ENCODE assay signal across 1 cellular context in the genomic region with DNA sequence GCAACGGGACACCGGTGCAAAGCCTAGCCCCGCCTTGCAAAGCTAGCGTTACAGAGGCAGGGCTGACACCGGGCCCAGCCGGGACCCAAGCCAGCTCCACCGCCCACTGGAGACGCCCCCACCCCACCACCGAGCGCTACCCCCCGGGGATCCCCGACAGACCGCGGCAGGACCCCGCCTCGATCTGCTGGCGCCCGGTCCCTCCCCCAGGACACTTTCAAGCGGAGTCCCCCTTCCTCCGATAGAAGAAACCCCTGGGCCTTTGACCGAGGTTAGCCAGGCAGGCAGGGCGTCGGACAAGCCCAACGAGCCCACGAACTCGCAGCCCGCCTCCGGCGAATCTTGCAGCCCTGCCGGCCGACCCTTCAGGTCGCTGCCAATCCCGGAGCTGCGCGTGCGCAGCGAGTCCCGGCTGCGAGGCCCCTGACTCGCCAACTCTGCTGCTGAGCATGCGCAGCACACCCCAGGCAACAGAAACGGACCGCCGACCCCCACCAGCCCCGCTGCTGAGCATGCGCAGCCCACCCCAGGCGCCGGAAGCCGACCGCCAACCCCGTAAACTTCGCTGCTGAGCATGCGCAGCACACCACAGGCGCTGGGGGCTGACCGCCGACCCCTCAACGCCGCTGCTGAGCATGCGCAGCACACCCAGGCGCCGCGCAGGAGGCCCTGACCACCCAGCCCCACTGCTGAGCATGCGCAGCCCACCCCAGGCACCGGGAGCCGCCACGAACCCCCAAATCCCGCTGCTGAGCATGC.
TF ChIP-seq lines count a peak whose summit lies in the region.

No MANE protein-coding gene starts in this region.

TF ChIP-seq in K562, 482 proteins besides CTCF, POLR2A, EP300 and RAD21 (continued from another document and continues in another):
- TF ChIP-seq ATF3 (IDR thresholded peaks at IDR 0.05) (no peak), ATF3 (CRISPR knock-in tag; conservative IDR thresholded peaks at IDR 0.05) (no peak), UBTF (IDR thresholded peaks at IDR 0.05; ENCODE audit: borderline replicate concordance in 1 of 2, low read depth in 2 of 2, low read length in 2 of 2) (0 out of 4 replicates have a peak, but pooled peaks of 1 of the 2 experiments have one; percentile 18), LARP7 (IDR thresholded peaks at IDR 0.05) (no peak), ZNF12 (CRISPR knock-in tag; IDR thresholded peaks at IDR 0.05) (no peak), NFE2 (IDR thresholded peaks at IDR 0.05; ENCODE audit: low read depth) (0 out of 2 replicates have a peak, but pooled peaks have one; percentile 25), ZNF699 (CRISPR knock-in tag; IDR thresholded peaks at IDR 0.05; ENCODE audit: insufficient replicate concordance) (no peak), CREB3 (tag; conservative IDR thresholded peaks at IDR 0.05; ENCODE audit: low read depth) (no peak), PPARD (CRISPR knock-in tag; IDR thresholded peaks at IDR 0.05) (no peak), GABPB2 (CRISPR knock-in tag; conservative IDR thresholded peaks at IDR 0.05) (no peak), SIN3A (IDR thresholded peaks at IDR 0.05; ENCODE audit: borderline replicate concordance in 2 of 2, control insufficient read depth in 1 of 2, low read depth in 2 of 2, low read length in 2 of 2) (peak in 1 of 2 experiments; percentile 36; a peak in 1 of 4 replicates), TEAD1 (CRISPR knock-in tag; IDR thresholded peaks at IDR 0.05) (0 out of 4 replicates have a peak, but pooled peaks of 1 of the 2 experiments have one; percentile 24), E2F6 (IDR thresholded peaks at IDR 0.05; ENCODE audit: borderline replicate concordance in 1 of 2, extremely low read depth in 1 of 2, insufficient read depth in 1 of 2, insufficient read length in 1 of 2, low read depth in 1 of 2, low read length in 1 of 2, poor library complexity in 1 of 2, severe bottlenecking in 1 of 2) (peak in 1 of 2 experiments; percentile 44), GABPA (tag; conservative IDR thresholded peaks at IDR 0.05; ENCODE audit: low read depth) (peak; percentile 60), MEF2A (IDR thresholded peaks at IDR 0.05; ENCODE audit: control insufficient read depth, low read depth, low read length) (no peak), CEBPG (CRISPR knock-in tag; IDR thresholded peaks at IDR 0.05) (no peak), CEBPG (tag; conservative IDR thresholded peaks at IDR 0.05 in 1 of 2, IDR thresholded peaks at IDR 0.05 in 1 of 2) (no peak), ZNF431 (CRISPR knock-in tag; IDR thresholded peaks at IDR 0.05) (no peak), CREBBP (IDR thresholded peaks at IDR 0.05; ENCODE audit: low read depth, low read length) (no peak), YBX1 (IDR thresholded peaks at IDR 0.05) (no peak), ASH1L (IDR thresholded peaks at IDR 0.05; ENCODE audit: borderline replicate concordance, low read depth, partially characterized antibody) (no peak), SPI1 (IDR thresholded peaks at IDR 0.05; ENCODE audit: borderline replicate concordance, low read depth, low read length) (no peak), NR1H2 (CRISPR knock-in tag; IDR thresholded peaks at IDR 0.05) (no peak)
- TF ChIP-seq, protein P1, sequence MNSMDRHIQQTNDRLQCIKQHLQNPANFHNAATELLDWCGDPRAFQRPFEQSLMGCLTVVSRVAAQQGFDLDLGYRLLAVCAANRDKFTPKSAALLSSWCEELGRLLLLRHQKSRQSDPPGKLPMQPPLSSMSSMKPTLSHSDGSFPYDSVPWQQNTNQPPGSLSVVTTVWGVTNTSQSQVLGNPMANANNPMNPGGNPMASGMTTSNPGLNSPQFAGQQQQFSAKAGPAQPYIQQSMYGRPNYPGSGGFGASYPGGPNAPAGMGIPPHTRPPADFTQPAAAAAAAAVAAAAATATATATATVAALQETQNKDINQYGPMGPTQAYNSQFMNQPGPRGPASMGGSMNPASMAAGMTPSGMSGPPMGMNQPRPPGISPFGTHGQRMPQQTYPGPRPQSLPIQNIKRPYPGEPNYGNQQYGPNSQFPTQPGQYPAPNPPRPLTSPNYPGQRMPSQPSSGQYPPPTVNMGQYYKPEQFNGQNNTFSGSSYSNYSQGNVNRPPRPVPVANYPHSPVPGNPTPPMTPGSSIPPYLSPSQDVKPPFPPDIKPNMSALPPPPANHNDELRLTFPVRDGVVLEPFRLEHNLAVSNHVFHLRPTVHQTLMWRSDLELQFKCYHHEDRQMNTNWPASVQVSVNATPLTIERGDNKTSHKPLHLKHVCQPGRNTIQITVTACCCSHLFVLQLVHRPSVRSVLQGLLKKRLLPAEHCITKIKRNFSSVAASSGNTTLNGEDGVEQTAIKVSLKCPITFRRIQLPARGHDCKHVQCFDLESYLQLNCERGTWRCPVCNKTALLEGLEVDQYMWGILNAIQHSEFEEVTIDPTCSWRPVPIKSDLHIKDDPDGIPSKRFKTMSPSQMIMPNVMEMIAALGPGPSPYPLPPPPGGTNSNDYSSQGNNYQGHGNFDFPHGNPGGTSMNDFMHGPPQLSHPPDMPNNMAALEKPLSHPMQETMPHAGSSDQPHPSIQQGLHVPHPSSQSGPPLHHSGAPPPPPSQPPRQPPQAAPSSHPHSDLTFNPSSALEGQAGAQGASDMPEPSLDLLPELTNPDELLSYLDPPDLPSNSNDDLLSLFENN (IDR thresholded peaks at IDR 0.05; ENCODE audit: low read depth in 2 of 2, low read length in 2 of 2): peak in 1 of 2 experiments; percentile 8; a peak in 1 of 4 replicates
- TF ChIP-seq, protein P2, sequence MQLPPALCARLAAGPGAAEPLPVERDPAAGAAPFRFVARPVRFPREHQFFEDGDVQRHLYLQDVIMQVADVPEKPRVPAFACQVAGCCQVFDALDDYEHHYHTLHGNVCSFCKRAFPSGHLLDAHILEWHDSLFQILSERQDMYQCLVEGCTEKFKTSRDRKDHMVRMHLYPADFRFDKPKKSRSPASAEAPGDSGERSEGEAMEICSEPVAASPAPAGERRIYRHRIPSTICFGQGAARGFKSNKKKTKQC (CRISPR knock-in tag; IDR thresholded peaks at IDR 0.05): no peak
- TF ChIP-seq, protein P3, sequence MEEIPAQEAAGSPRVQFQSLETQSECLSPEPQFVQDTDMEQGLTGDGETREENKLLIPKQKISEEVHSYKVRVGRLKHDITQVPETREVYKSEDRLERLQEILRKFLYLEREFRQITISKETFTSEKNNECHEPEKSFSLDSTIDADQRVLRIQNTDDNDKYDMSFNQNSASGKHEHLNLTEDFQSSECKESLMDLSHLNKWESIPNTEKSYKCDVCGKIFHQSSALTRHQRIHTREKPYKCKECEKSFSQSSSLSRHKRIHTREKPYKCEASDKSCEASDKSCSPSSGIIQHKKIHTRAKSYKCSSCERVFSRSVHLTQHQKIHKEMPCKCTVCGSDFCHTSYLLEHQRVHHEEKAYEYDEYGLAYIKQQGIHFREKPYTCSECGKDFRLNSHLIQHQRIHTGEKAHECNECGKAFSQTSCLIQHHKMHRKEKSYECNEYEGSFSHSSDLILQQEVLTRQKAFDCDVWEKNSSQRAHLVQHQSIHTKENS (CRISPR knock-in tag; IDR thresholded peaks at IDR 0.05): no peak
- TF ChIP-seq, protein P4, sequence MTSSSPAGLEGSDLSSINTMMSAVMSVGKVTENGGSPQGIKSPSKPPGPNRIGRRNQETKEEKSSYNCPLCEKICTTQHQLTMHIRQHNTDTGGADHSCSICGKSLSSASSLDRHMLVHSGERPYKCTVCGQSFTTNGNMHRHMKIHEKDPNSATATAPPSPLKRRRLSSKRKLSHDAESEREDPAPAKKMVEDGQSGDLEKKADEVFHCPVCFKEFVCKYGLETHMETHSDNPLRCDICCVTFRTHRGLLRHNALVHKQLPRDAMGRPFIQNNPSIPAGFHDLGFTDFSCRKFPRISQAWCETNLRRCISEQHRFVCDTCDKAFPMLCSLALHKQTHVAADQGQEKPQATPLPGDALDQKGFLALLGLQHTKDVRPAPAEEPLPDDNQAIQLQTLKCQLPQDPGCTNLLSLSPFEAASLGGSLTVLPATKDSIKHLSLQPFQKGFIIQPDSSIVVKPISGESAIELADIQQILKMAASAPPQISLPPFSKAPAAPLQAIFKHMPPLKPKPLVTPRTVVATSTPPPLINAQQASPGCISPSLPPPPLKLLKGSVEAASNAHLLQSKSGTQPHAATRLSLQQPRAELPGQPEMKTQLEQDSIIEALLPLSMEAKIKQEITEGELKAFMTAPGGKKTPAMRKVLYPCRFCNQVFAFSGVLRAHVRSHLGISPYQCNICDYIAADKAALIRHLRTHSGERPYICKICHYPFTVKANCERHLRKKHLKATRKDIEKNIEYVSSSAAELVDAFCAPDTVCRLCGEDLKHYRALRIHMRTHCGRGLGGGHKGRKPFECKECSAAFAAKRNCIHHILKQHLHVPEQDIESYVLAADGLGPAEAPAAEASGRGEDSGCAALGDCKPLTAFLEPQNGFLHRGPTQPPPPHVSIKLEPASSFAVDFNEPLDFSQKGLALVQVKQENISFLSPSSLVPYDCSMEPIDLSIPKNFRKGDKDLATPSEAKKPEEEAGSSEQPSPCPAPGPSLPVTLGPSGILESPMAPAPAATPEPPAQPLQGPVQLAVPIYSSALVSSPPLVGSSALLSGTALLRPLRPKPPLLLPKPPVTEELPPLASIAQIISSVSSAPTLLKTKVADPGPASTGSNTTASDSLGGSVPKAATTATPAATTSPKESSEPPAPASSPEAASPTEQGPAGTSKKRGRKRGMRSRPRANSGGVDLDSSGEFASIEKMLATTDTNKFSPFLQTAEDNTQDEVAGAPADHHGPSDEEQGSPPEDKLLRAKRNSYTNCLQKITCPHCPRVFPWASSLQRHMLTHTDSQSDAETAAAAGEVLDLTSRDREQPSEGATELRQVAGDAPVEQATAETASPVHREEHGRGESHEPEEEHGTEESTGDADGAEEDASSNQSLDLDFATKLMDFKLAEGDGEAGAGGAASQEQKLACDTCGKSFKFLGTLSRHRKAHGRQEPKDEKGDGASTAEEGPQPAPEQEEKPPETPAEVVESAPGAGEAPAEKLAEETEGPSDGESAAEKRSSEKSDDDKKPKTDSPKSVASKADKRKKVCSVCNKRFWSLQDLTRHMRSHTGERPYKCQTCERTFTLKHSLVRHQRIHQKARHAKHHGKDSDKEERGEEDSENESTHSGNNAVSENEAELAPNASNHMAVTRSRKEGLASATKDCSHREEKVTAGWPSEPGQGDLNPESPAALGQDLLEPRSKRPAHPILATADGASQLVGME (CRISPR knock-in tag; IDR thresholded peaks at IDR 0.05): no peak
- TF ChIP-seq, protein P5, sequence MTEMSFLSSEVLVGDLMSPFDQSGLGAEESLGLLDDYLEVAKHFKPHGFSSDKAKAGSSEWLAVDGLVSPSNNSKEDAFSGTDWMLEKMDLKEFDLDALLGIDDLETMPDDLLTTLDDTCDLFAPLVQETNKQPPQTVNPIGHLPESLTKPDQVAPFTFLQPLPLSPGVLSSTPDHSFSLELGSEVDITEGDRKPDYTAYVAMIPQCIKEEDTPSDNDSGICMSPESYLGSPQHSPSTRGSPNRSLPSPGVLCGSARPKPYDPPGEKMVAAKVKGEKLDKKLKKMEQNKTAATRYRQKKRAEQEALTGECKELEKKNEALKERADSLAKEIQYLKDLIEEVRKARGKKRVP (CRISPR knock-in tag; IDR thresholded peaks at IDR 0.05): no peak
- TF ChIP-seq, protein P6, sequence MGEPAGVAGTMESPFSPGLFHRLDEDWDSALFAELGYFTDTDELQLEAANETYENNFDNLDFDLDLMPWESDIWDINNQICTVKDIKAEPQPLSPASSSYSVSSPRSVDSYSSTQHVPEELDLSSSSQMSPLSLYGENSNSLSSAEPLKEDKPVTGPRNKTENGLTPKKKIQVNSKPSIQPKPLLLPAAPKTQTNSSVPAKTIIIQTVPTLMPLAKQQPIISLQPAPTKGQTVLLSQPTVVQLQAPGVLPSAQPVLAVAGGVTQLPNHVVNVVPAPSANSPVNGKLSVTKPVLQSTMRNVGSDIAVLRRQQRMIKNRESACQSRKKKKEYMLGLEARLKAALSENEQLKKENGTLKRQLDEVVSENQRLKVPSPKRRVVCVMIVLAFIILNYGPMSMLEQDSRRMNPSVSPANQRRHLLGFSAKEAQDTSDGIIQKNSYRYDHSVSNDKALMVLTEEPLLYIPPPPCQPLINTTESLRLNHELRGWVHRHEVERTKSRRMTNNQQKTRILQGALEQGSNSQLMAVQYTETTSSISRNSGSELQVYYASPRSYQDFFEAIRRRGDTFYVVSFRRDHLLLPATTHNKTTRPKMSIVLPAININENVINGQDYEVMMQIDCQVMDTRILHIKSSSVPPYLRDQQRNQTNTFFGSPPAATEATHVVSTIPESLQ (CRISPR knock-in tag; IDR thresholded peaks at IDR 0.05): no peak; the same call in 1 of the 2 replicates
